ENCODE assay signal across 22 cellular contexts in genomic region chr3:8641472-8641871, GRCh38. TPM values are rescaled to one million over a fixed set of nuclear protein-coding genes. Genes with fewer than 3 reads are reported as not detected.
A peak's percentile ranks its signal among the peaks of the same experiment; 100 is the strongest.
DNase-seq lines count a peak whose midpoint lies in the region; FAIRE-seq and TF ChIP-seq lines count a peak whose summit lies in the region.
"Had no signal": no experiment of that assay in that cellular context is flagged by ENCODE, and none has a peak within 500 bp of the region (broad histone marks: within the 10 kb centered on the region; RNA-seq: fewer than 3 reads in every experiment).

No MANE protein-coding gene starts in this region.

- H3K4me3 Mint-ChIP-seq in neural progenitor cell = no peak overlapping the region
- H3K4me3 Mint-ChIP-seq: CD4-positive, alpha-beta T cell; IgD-negative memory B cell had no signal

- no peaks in the 10 kb centered on the region for H3K36me3 Mint-ChIP-seq in neural progenitor cell
- H3K36me3 Mint-ChIP-seq: IgD-negative memory B cell had no signal

- no peak overlapping the region for H2AFZ ChIP-seq in H1 (ENCODE audit: low read length)
- H2AFZ ChIP-seq in neural progenitor cell (replicated peaks) = no peak overlapping the region

- H3K4me2 ChIP-seq in H1 (ENCODE audit: insufficient read depth in 1 of 2, low read depth in 2 of 2, low read length in 2 of 2) (no peak overlapping the region), neural progenitor cell (no peak overlapping the region)

- no peak overlapping the region for H3K18ac ChIP-seq in H1 (ENCODE audit: extremely low read depth, low read length)

- H4K91ac ChIP-seq in H1 (replicated peaks; ENCODE audit: insufficient read length, low read length) = no peak overlapping the region

- H3K4me1 ChIP-seq in H1 (replicated peaks in 1 of 4; ENCODE audit: control insufficient read depth in 3 of 4, insufficient read depth in 4 of 4, low read length in 3 of 4) (peaks cover 0 to 3% (median 0%) of the 10 kb centered on the region in 4 experiments; a peak in 1 of 7 replicates), neural progenitor cell (peaks cover 18% of the 10 kb centered on the region)
- H3K4me1 ChIP-seq: Caco-2, HAP-1 had no signal

- no peak overlapping the region for H4K8ac ChIP-seq in H1 (ENCODE audit: extremely low read depth, insufficient read depth, low read length)

- H3K27ac ChIP-seq in H1 (ENCODE audit: low read depth, low read length) (no peak overlapping the region), neural progenitor cell (no peak overlapping the region)
- H3K27ac ChIP-seq: C4-2B, HL-60 had no signal

- FAIRE-seq in H1 (lab: Jason Lieb, UNC) = no peak
- FAIRE-seq: A204.1, D721Med had no signal

- POLR2A ChIA-PET in H1 (lab: Charles Lee; ENCODE audit: partially characterized antibody) = no interaction called here

- H3K9me3 Mint-ChIP-seq in neural progenitor cell = no peaks in the 10 kb centered on the region

- H3F3A ChIP-seq in neural progenitor cell (ENCODE audit: low read depth) = no peaks in the 10 kb centered on the region

- no peak overlapping the region for H3K23ac ChIP-seq in H1 (ENCODE audit: insufficient read length)

- H3K36me3 ChIP-seq in H7 (replicated peaks; ENCODE audit: control insufficient read depth, insufficient read depth, low read length) (no peaks in the 10 kb centered on the region), H1 (ENCODE audit: control insufficient read depth in 2 of 4, insufficient read depth in 4 of 4, low read length in 3 of 4) (peaks cover 0 to 2% (median 0%) of the 10 kb centered on the region in 4 experiments; a peak in 1 of 8 replicates), neural progenitor cell (no peaks in the 10 kb centered on the region)
- H3K36me3 ChIP-seq: HAP-1 had no signal

- H3K9ac ChIP-seq in H1 (replicated peaks in 1 of 4; ENCODE audit: extremely low read depth in 1 of 4, low read depth in 3 of 4, low read length in 3 of 4) = no peak overlapping the region
- no peak overlapping the region for H3K9ac ChIP-seq in neural progenitor cell

- TF ChIP-seq POLR2A in H1 (IDR thresholded peaks at IDR 0.05; ENCODE audit: control extremely low read depth in 1 of 2, low read depth in 2 of 2, low read length in 2 of 2) (no peak), erythroblast (IDR thresholded peaks at IDR 0.05; ENCODE audit: low read length) (no peak)

- H3K56ac ChIP-seq in H1 (replicated peaks; ENCODE audit: insufficient read length, low read depth, low read length) = no peak overlapping the region

- no peak overlapping the region for H2BK120ac ChIP-seq in H1 (replicated peaks; ENCODE audit: low read depth, low read length)

- H3K4ac ChIP-seq in H1 (replicated peaks; ENCODE audit: insufficient read length, low read depth, low read length) = no peak overlapping the region

- 85% methylated on average over 7 of the region's 7 CpGs; no CpG with 5 or more reads in 1 of the 2 experiments for WGBS in H1 (ENCODE audit: extremely low coverage in 1 of 2, insufficient coverage in 1 of 2, insufficient read length in 1 of 2, insufficient replicate concordance in 2 of 2, low coverage in 1 of 2, low lambda C conversion rate in 2 of 2, missing lambda C conversion rate in 1 of 2), 2 experiments

- no peak overlapping the region for H3K27ac Mint-ChIP-seq in neural progenitor cell
- H3K27ac Mint-ChIP-seq: CD4-positive, alpha-beta T cell; IgD-negative memory B cell had no signal

- H3K23me2 ChIP-seq in H1 (ENCODE audit: low read depth, low read length) = no peaks in the 10 kb centered on the region

- CTCF ChIA-PET in H1 (lab: Charles Lee; ENCODE audit: partially characterized antibody) = interaction anchor here (0.7 to 1.8 kb wide), 4 partner anchors 16 to 551 kb away, joined by 3 to 6 read pairs (median 3); no protein-coding TSS in a partner anchor

- no peak overlapping the region for H2BK5ac ChIP-seq in H1 (ENCODE audit: low read depth, low read length)

- H2BK20ac ChIP-seq in H1 (ENCODE audit: low read length) = no peak overlapping the region

- H3K27me3 ChIP-seq in H7 (ENCODE audit: control insufficient read depth, insufficient read depth, low read length) (no peaks in the 10 kb centered on the region), H1 (replicated peaks in 1 of 4; ENCODE audit: control insufficient read depth in 3 of 4, extremely low read depth in 1 of 4, insufficient read depth in 3 of 4, low read length in 3 of 4) (peaks cover 0 to 2% (median 0%) of the 10 kb centered on the region in 4 experiments; a peak in 1 of 7 replicates), neural progenitor cell (no peaks in the 10 kb centered on the region)

- H2BK12ac ChIP-seq in H1 (ENCODE audit: low read depth, low read length) = no peak overlapping the region

- peak; percentile 61 for DNase-seq in H7
- no peak for DNase-seq in H1 (ENCODE audit: low read depth in 1 of 2, low spot score in 2 of 2)
- DNase-seq in neural progenitor cell (ENCODE audit: low spot score) = no peak
- no peak for DNase-seq in erythroblast (lab: John Stamatoyannopoulos, UW)
- DNase-seq in stimulated activated CD4-positive, alpha-beta T cell treated with anti-CD3 and anti-CD28 coated beads, Interleukin-2, amount 100 ng/mL, for 24 hours = no peak
- DNase-seq in superior temporal gyrus (ENCODE audit: extremely low spot score) = no peak
- DNase-seq in HUDEP-2 (lab: John Stamatoyannopoulos, UW; ENCODE audit: unreplicated experiment in 76 of 76) = no peak
- DNase-seq: ACHN; AML-193; Caco-2; CD4-positive, alpha-beta T cell; DMS153; DMS79; GDM1; GOT3; KBM-7 had no signal

- H4K20me1 ChIP-seq in H1 (replicated peaks in 1 of 2; ENCODE audit: control insufficient read depth in 1 of 2, insufficient read depth in 2 of 2, low read length in 2 of 2) (no peaks in the 10 kb centered on the region), neural progenitor cell (ENCODE audit: low read depth) (no peaks in the 10 kb centered on the region)

- H3K14ac ChIP-seq in H1 (ENCODE audit: insufficient read length) = no peak overlapping the region

- H3K9me3 ChIP-seq in H1 (ENCODE audit: insufficient read depth in 2 of 2, low read depth in 1 of 2, low read length in 1 of 2) (peaks cover 0 to 5% of the 10 kb centered on the region in 2 experiments; a peak in 1 of 4 replicates), neural progenitor cell (ENCODE audit: low read depth) (no peaks in the 10 kb centered on the region)
- H3K9me3 ChIP-seq: HAP-1 had no signal

- H3K4me3 ChIP-seq in H7 (ENCODE audit: insufficient read depth, low read depth, low read length) = no peak overlapping the region
- no peak overlapping the region for H3K4me3 ChIP-seq in H1 (ENCODE audit: extremely low read depth in 1 of 4, insufficient read depth in 2 of 4, low read depth in 3 of 4, low read length in 4 of 4)
- no peak overlapping the region for H3K4me3 ChIP-seq in neural progenitor cell
- H3K4me3 ChIP-seq: HAP-1 had no signal

- no peak overlapping the region for H2BK15ac ChIP-seq in H1 (ENCODE audit: low read length)

- no peak overlapping the region for H4K5ac ChIP-seq in H1 (ENCODE audit: insufficient read length, low read depth, low read length)

- no peaks in the 10 kb centered on the region for H3K79me1 ChIP-seq in H1 (ENCODE audit: low read depth, low read length)

- TF ChIP-seq CTCF in H1 (IDR thresholded peaks at IDR 0.05; ENCODE audit: control extremely low read depth in 1 of 3, insufficient read depth in 1 of 3, low read depth in 1 of 3, low read length in 3 of 3) (peak in 1 of 3 experiments; percentile 10; a peak in 1 of 4 replicates), neural progenitor cell (IDR thresholded peaks at IDR 0.05) (peak; percentile 8)

- TF ChIP-seq RAD21 in H1 (IDR thresholded peaks at IDR 0.05 in 1 of 2, conservative IDR thresholded peaks at IDR 0.05 in 1 of 2; ENCODE audit: low read depth in 2 of 2, low read length in 2 of 2) = peak; percentile 8 to 12; a peak in 2 of 4 replicates

- no peak overlapping the region for H2AK5ac ChIP-seq in H1 (ENCODE audit: low read depth, low read length)

- H3K27me3 Mint-ChIP-seq in neural progenitor cell (ENCODE audit: insufficient read depth, low read depth) = peaks cover 2% of the 10 kb centered on the region

- H3K79me2 ChIP-seq in H1 (ENCODE audit: control insufficient read depth in 1 of 2, insufficient read depth in 2 of 2, low read length in 2 of 2) (no peaks in the 10 kb centered on the region), neural progenitor cell (ENCODE audit: low read depth) (no peaks in the 10 kb centered on the region)

- peaks cover 33% of the 10 kb centered on the region for H3K4me1 Mint-ChIP-seq in neural progenitor cell

- TF ChIP-seq EP300 in H1 (IDR thresholded peaks at IDR 0.05; ENCODE audit: borderline replicate concordance in 1 of 2, low read depth in 2 of 2, low read length in 2 of 2) = no peak

TF ChIP-seq in H1, 55 proteins besides CTCF, POLR2A, EP300 and RAD21:
- no peak for TF ChIP-seq BACH1 (IDR thresholded peaks at IDR 0.05; ENCODE audit: low read length)
- TF ChIP-seq EGR1 (IDR thresholded peaks at IDR 0.05; ENCODE audit: borderline replicate concordance, low read depth, low read length) = no peak
- no peak for TF ChIP-seq CREB1 (IDR thresholded peaks at IDR 0.05)
- no peak for TF ChIP-seq ASH2L (IDR thresholded peaks at IDR 0.05; ENCODE audit: low read length)
- TF ChIP-seq MAFK (IDR thresholded peaks at IDR 0.05; ENCODE audit: low read depth, low read length) = no peak
- TF ChIP-seq SP4 (IDR thresholded peaks at IDR 0.05; ENCODE audit: low read length) = no peak
- no peak for TF ChIP-seq TEAD4 (IDR thresholded peaks at IDR 0.05; ENCODE audit: low read depth, low read length)
- TF ChIP-seq NRF1 (IDR thresholded peaks at IDR 0.05; ENCODE audit: low read depth, low read length) = no peak
- no peak for TF ChIP-seq JUN (IDR thresholded peaks at IDR 0.05; ENCODE audit: low read depth, low read length)
- no peak for TF ChIP-seq BCL11A (IDR thresholded peaks at IDR 0.05; ENCODE audit: low read depth in 2 of 2, low read length in 2 of 2)
- TF ChIP-seq EZH2 (IDR thresholded peaks at IDR 0.05; ENCODE audit: low read depth, low read length, severe bottlenecking) = no peak
- TF ChIP-seq KDM5A (IDR thresholded peaks at IDR 0.05; ENCODE audit: low read length) = no peak
TF ChIP-seq in H1: peak in this region for 0.

RNA-seq across cellular contexts. Expression of gene SSUH2, which starts 3.1 kb away (rescaled TPM):
- total RNA-seq in H7 (2014; rRNA removed; shearing (Covaris generic)) = 0.42 TPM in 1 of 2 replicates, not detected in the other
- total RNA-seq in H1 (2021; fragmentation: NEBNext Ultra II Directional; extraction: Animal tissue kit (Norgen Biotek cat#: 25700)) = 0.69 and 0.73 TPM in 2 replicates
- polyA plus RNA-seq in H1 (2011; rRNA removed) = 0.41 and 0.62 TPM in 2 replicates
- polyA plus RNA-seq in H1 (2011; cell fraction: cytosol; rRNA removed) = 0.50 TPM
- polyA plus RNA-seq in H1 (2011; cell fraction: nucleus; rRNA removed) = 2.0 TPM
- polyA plus RNA-seq in H1 (2012, experiment 1 of 2) = 0.31 to 0.63 TPM (median 0.44 TPM) in 4 replicates
- 0.07 TPM for polyA plus RNA-seq in H1 (2012, experiment 2 of 2)
- 0.34 TPM for polyA plus RNA-seq in H1 (2013, experiment 1 of 2)
- polyA plus RNA-seq in H1 (2013, experiment 2 of 2) = 0.26 TPM
- polyA minus RNA-seq in H1 (2011; rRNA and poly(A)+ RNA removed) = 0.82 and 0.93 TPM in 2 replicates
- polyA minus RNA-seq in H1 (2011; cell fraction: cytosol; rRNA and poly(A)+ RNA removed) = not detected
- 1.4 TPM for polyA minus RNA-seq in H1 (2011; cell fraction: nucleus; rRNA and poly(A)+ RNA removed)
- 0.22 and 0.37 TPM in 2 replicates for total RNA-seq in neural progenitor cell (ENCODE audit: low replicate concordance)
- total RNA-seq: CD4-positive, alpha-beta T cell had no signal
- polyA plus RNA-seq: IgD-negative memory B cell had no signal
